ENCODE assay signal across 26 cellular contexts in genomic region chr7:107597953-107598352, GRCh38. TPM values are rescaled to one million over a fixed set of nuclear protein-coding genes. Genes with fewer than 3 reads are reported as not detected.
A peak's percentile ranks its signal among the peaks of the same experiment; 100 is the strongest.
DNase-seq lines count a peak whose midpoint lies in the region; ATAC-seq, FAIRE-seq and TF ChIP-seq lines count a peak whose summit lies in the region.
"Had no signal": no experiment of that assay in that cellular context is flagged by ENCODE, and none has a peak within 500 bp of the region (broad histone marks: within the 10 kb centered on the region; RNA-seq: fewer than 3 reads in every experiment).

No MANE protein-coding gene starts in this region.

- TF ChIP-seq EP300 in HepG2 (IDR thresholded peaks at IDR 0.05; ENCODE audit: low read depth in 2 of 2, low read length in 2 of 2) (no peak), HepG2 (CRISPR knock-in tag; IDR thresholded peaks at IDR 0.05; ENCODE audit: borderline replicate concordance) (no peak)

- H3K9me3 Mint-ChIP-seq in stimulated activated naive B cell treated with anti-CD40 and anti-IgM and Interleukin-4, amounts not matched to agents 10 μg/mL and 1 μg/mL and 100 μg/mL, for 72 hours = no peaks in the 10 kb centered on the region
- H3K9me3 Mint-ChIP-seq: CD14-positive monocyte; CD4-positive, alpha-beta T cell; CD8-positive, alpha-beta memory T cell; GM23338; H9; HFFc6 had no signal

- peaks cover 10 to 27% of the 10 kb centered on the region in 2 donors for H3K36me3 Mint-ChIP-seq in stimulated activated naive B cell treated with anti-CD40 and anti-IgM and Interleukin-4, amounts not matched to agents 10 μg/mL and 1 μg/mL and 100 μg/mL, for 72 hours

- dilution Hi-C loops in endothelial cell of umbilical vein (cut with MboI; ENCODE audit: extremely low pct_ligation_motif_present, low sequenced_read_pairs) = no loop called here

- no peak overlapping the region for H3K4me3 Mint-ChIP-seq in stimulated activated naive B cell treated with anti-CD40 and anti-IgM and Interleukin-4, amounts not matched to agents 10 μg/mL and 1 μg/mL and 100 μg/mL, for 72 hours
- H3K4me3 Mint-ChIP-seq: CD14-positive monocyte; CD4-positive, alpha-beta T cell; CD8-positive, alpha-beta memory T cell; GM23338; H9; HFFc6 had no signal

- in situ Hi-C loops in HepG2 (cut with HindIII; ENCODE audit: extremely low pct_ligation_motif_present, low pct_unique_long_range_greater_than_20kb) = no loop called here

- no peak overlapping the region for H2AFZ ChIP-seq in HepG2 (ENCODE audit: low read length)
- no peak overlapping the region for H2AFZ ChIP-seq in endothelial cell of umbilical vein (ENCODE audit: low read depth, low read length)
- H2AFZ ChIP-seq: GM23338 had no signal

- TF ChIP-seq CTCF in HepG2 (CRISPR knock-in tag; IDR thresholded peaks at IDR 0.05) (no peak), right lobe of liver (IDR thresholded peaks at IDR 0.05) (no peak), VCaP (conservative IDR thresholded peaks at IDR 0.05) (no peak), endothelial cell of umbilical vein (IDR thresholded peaks at IDR 0.05; ENCODE audit: extremely low read depth in 1 of 2, insufficient read depth in 1 of 2, low read depth in 1 of 2, low read length in 2 of 2) (no peak)

- no peaks in the 10 kb centered on the region for H3K27me3 Mint-ChIP-seq in stimulated activated naive B cell treated with anti-CD40 and anti-IgM and Interleukin-4, amounts not matched to agents 10 μg/mL and 1 μg/mL and 100 μg/mL, for 72 hours
- H3K27me3 Mint-ChIP-seq: CD4-positive, alpha-beta T cell; CD8-positive, alpha-beta memory T cell had no signal

- no peaks in the 10 kb centered on the region for H3K27me3 ChIP-seq in HepG2 (ENCODE audit: control insufficient read depth in 1 of 2, insufficient read depth in 2 of 2, low read length in 2 of 2)
- H3K27me3 ChIP-seq in right lobe of liver = no peaks in the 10 kb centered on the region
- H3K27me3 ChIP-seq in endothelial cell of umbilical vein (ENCODE audit: control insufficient read depth in 2 of 2, insufficient read depth in 2 of 2, low read length in 2 of 2) = no peaks in the 10 kb centered on the region
- H3K27me3 ChIP-seq: BE2C; BLaER1 treated with 17β-estradiol and CSF1 and Interleukin-3, amounts not matched to agents 10 nM and 100 nM had no signal

- 92% methylated on average over 4 of the region's 4 CpGs for WGBS in HepG2 (ENCODE audit: low lambda C conversion rate)
- 76% methylated on average over 4 of the region's 4 CpGs for WGBS in right lobe of liver (ENCODE audit: insufficient coverage, low coverage, low lambda C conversion rate, missing lambda C conversion rate)

- DNase-seq in HepG2 (ENCODE audit: low spot score) = no peak
- DNase-seq in right lobe of liver = no peak
- no peak for DNase-seq in endothelial cell of umbilical vein (ENCODE audit: low read depth, low spot score)
- no peak for DNase-seq in stimulated activated naive B cell treated with anti-CD40 and anti-IgM and Interleukin-4, amounts not matched to agents 10 μg/mL and 1 μg/mL and 100 μg/mL, for 72 hours
- no peak for DNase-seq in foreskin melanocyte
- DNase-seq: ACHN; AML-193; BE2C; CD4-positive, alpha-beta T cell; CD8-positive, alpha-beta memory T cell; DMS 273 treated with DMSO at 0.1 percent for 48 hours; DMS79; EL; GDM1; H9; HFFc6 had no signal

- TF ChIP-seq POLR2A in HepG2 (IDR thresholded peaks at IDR 0.05; ENCODE audit: insufficient read depth in 1 of 2, low read depth in 2 of 2, low read length in 2 of 2) = no peak
- TF ChIP-seq POLR2A in right lobe of liver (IDR thresholded peaks at IDR 0.05) = no peak
- TF ChIP-seq POLR2A in endothelial cell of umbilical vein (IDR thresholded peaks at IDR 0.05; ENCODE audit: low read depth, low read length) = no peak

- H3K27ac ChIP-seq in HepG2 (ENCODE audit: extremely low read length, insufficient read depth, low read length) = no peak overlapping the region
- no peak overlapping the region for H3K27ac ChIP-seq in right lobe of liver
- H3K27ac ChIP-seq in VCaP = peak overlapping the region; percentile 49
- peak overlapping the region; percentile 97 for H3K27ac ChIP-seq in endothelial cell of umbilical vein (ENCODE audit: insufficient read depth, low read depth, low read length)
- H3K27ac ChIP-seq: 22Rv1; BLaER1 treated with 17β-estradiol and CSF1 and Interleukin-3, amounts not matched to agents 10 nM and 100 nM had no signal

- CTCF ChIA-PET in HepG2 (lab: Yijun Ruan, JAX; ENCODE audit: low intra/inter-chr PET ratio, low total read pairs) = no interaction called here
- CTCF ChIA-PET in endothelial cell of umbilical vein (lab: Charles Lee) = interaction anchor here (1.4 kb wide), 1 partner anchor 63 kb away, joined by 5 read pairs; the partner anchor contains the start of gene SLC26A4

- no peaks in the 10 kb centered on the region for H3K9me1 ChIP-seq in endothelial cell of umbilical vein (replicated peaks; ENCODE audit: control insufficient read depth, extremely low read depth, insufficient read depth, low read length)

- TF ChIP-seq RAD21 in HepG2 (CRISPR knock-in tag; IDR thresholded peaks at IDR 0.05) = no peak

- no TSS peak for BruUV-seq in HepG2 (replicated peaks; lab: Mats Ljungman, UMichigan)
- BruUV-seq in endothelial cell of umbilical vein (replicated peaks; lab: Mats Ljungman, UMichigan) = no TSS peak

- H3K79me2 ChIP-seq in HepG2 (ENCODE audit: insufficient read depth, low read length) (no peaks in the 10 kb centered on the region), endothelial cell of umbilical vein (ENCODE audit: control insufficient read depth, insufficient read depth, low read length) (peaks cover 2% of the 10 kb centered on the region)

- intact Hi-C loops in HepG2 (cut with micrococcal nuclease; ENCODE audit: unreplicated experiment) = no loop called here
- intact Hi-C loops in right lobe of liver (cut with DNase I) = no loop called here
- intact Hi-C loops in endothelial cell of umbilical vein (cut with micrococcal nuclease) = loop anchor here (2.0 to 10.0 kb wide), 3 partner anchors 95 to 1061 kb away; no protein-coding TSS in a partner anchor

- H3K9ac ChIP-seq in HepG2 (ENCODE audit: insufficient read depth, low read depth, low read length) (no peak overlapping the region), endothelial cell of umbilical vein (replicated peaks; ENCODE audit: extremely low read depth, insufficient read depth, low read length) (no peak overlapping the region)
- H3K9ac ChIP-seq: BLaER1 treated with 17β-estradiol and CSF1 and Interleukin-3, amounts not matched to agents 10 nM and 100 nM had no signal

- H3K4me1 Mint-ChIP-seq in stimulated activated naive B cell treated with anti-CD40 and anti-IgM and Interleukin-4, amounts not matched to agents 10 μg/mL and 1 μg/mL and 100 μg/mL, for 72 hours = no peaks in the 10 kb centered on the region
- H3K4me1 Mint-ChIP-seq: CD14-positive monocyte; CD8-positive, alpha-beta memory T cell; H9 had no signal

- H3K4me2 ChIP-seq in HepG2 (ENCODE audit: low read depth, low read length) (no peak overlapping the region), endothelial cell of umbilical vein (ENCODE audit: insufficient read depth, low read length) (no peak overlapping the region)
- H3K4me2 ChIP-seq: BLaER1 treated with 17β-estradiol and CSF1 and Interleukin-3, amounts not matched to agents 10 nM and 100 nM; GM23338 had no signal

- H3K36me3 ChIP-seq in HepG2 (replicated peaks in 1 of 2; ENCODE audit: control insufficient read depth in 1 of 2, insufficient read depth in 2 of 2, low read length in 2 of 2) = peaks cover 0 to 1% of the 10 kb centered on the region in 2 experiments; a peak in 4 of 5 replicates
- peaks cover 0 to 25% (median 1%) of the 10 kb centered on the region in 4 donors for H3K36me3 ChIP-seq in right lobe of liver
- peaks cover 3 to 13% of the 10 kb centered on the region in 2 experiments for H3K36me3 ChIP-seq in endothelial cell of umbilical vein (ENCODE audit: control insufficient read depth in 2 of 2, extremely low read depth in 1 of 2, insufficient read depth in 2 of 2, low read length in 2 of 2)
- H3K36me3 ChIP-seq: BE2C had no signal

- H3K4me3 ChIP-seq in HepG2 (replicated peaks in 1 of 3; ENCODE audit: insufficient read depth in 1 of 3, low read depth in 2 of 3, low read length in 3 of 3) (no peak overlapping the region), right lobe of liver (no peak overlapping the region), endothelial cell of umbilical vein (replicated peaks in 1 of 3; ENCODE audit: insufficient read depth in 1 of 3, low read depth in 1 of 3, low read length in 3 of 3) (no peak overlapping the region)
- H3K4me3 ChIP-seq: BLaER1 treated with 17β-estradiol and CSF1 and Interleukin-3, amounts not matched to agents 10 nM and 100 nM; GM12878; GM23338 had no signal

- FAIRE-seq in HepG2 (lab: Jason Lieb, UNC) (no peak), endothelial cell of umbilical vein (lab: Jason Lieb, UNC) (no peak)
- FAIRE-seq: D721Med, GM12878, GM19239 had no signal

- POLR2A ChIA-PET in HepG2 (lab: Yijun Ruan, JAX) = no interaction called here
- POLR2A ChIA-PET in endothelial cell of umbilical vein (lab: Charles Lee) = no interaction called here

- H4K20me1 ChIP-seq in HepG2 (ENCODE audit: insufficient read depth, low read length) (no peaks in the 10 kb centered on the region), endothelial cell of umbilical vein (replicated peaks; ENCODE audit: control insufficient read depth, extremely low read depth, insufficient read depth, low read length) (no peaks in the 10 kb centered on the region)
- H4K20me1 ChIP-seq: BLaER1 treated with 17β-estradiol and CSF1 and Interleukin-3, amounts not matched to agents 10 nM and 100 nM had no signal

- ATAC-seq in HepG2 = no peak
- ATAC-seq in right lobe of liver = no peak
- no peak for ATAC-seq in stimulated activated naive B cell treated with anti-CD40 and anti-IgM and Interleukin-4, amounts not matched to agents 10 μg/mL and 1 μg/mL and 100 μg/mL, for 72 hours (replicated peaks)
- no peak for ATAC-seq in HG02571 (IDR thresholded peaks at IDR 0.05; ENCODE audit: unreplicated experiment)
- ATAC-seq: GM12878, GM23338, HCT116 had no signal

- H3K9me3 ChIP-seq in HepG2 (ENCODE audit: low read length) = no peaks in the 10 kb centered on the region
- no peaks in the 10 kb centered on the region for H3K9me3 ChIP-seq in right lobe of liver
- no peaks in the 10 kb centered on the region for H3K9me3 ChIP-seq in endothelial cell of umbilical vein (replicated peaks; ENCODE audit: control insufficient read depth, insufficient read depth, low read length)
- H3K9me3 ChIP-seq: BE2C; BLaER1 treated with 17β-estradiol and CSF1 and Interleukin-3, amounts not matched to agents 10 nM and 100 nM had no signal

- no peak overlapping the region for H3K27ac Mint-ChIP-seq in stimulated activated naive B cell treated with anti-CD40 and anti-IgM and Interleukin-4, amounts not matched to agents 10 μg/mL and 1 μg/mL and 100 μg/mL, for 72 hours
- H3K27ac Mint-ChIP-seq: CD14-positive monocyte; CD4-positive, alpha-beta T cell; CD8-positive, alpha-beta memory T cell; GM23338; HFFc6 had no signal

- H3K4me1 ChIP-seq in HepG2 (ENCODE audit: insufficient read depth, low read length) (peaks cover 11% of the 10 kb centered on the region; the same call in 1 of the 2 replicates), right lobe of liver (no peaks in the 10 kb centered on the region), endothelial cell of umbilical vein (ENCODE audit: control insufficient read depth, extremely low read depth, insufficient read depth, low read length) (peaks cover 50% of the 10 kb centered on the region)
- H3K4me1 ChIP-seq: BE2C; BLaER1 treated with 17β-estradiol and CSF1 and Interleukin-3, amounts not matched to agents 10 nM and 100 nM had no signal

RNA-seq across cellular contexts. Expression of gene BCAP29, which starts 17.9 kb away (rescaled TPM):
- 27.8 and 35.6 TPM in 2 replicates for total RNA-seq in HepG2 (2016; rRNA removed; fragmentation: Illumina TruSeq; extraction: Trizol)
- 9.7 and 10.3 TPM in 2 replicates for total RNA-seq in HepG2 (2016; cell fraction: cytosol; rRNA removed; fragmentation: Illumina TruSeq; extraction: Trizol; ENCODE audit: low read depth)
- total RNA-seq in HepG2 (2016; cell fraction: insoluble cytoplasmic fraction; rRNA removed; fragmentation: Illumina TruSeq; extraction: Trizol) = 24.9 and 34.5 TPM in 2 replicates
- total RNA-seq in HepG2 (2016; cell fraction: membrane; rRNA removed; fragmentation: Illumina TruSeq; extraction: Trizol) = 15.3 and 18.6 TPM in 2 replicates
- total RNA-seq in HepG2 (2016; cell fraction: nucleus; rRNA removed; fragmentation: Illumina TruSeq; extraction: Trizol) = 34.2 and 42.0 TPM in 2 replicates
- 11.1 and 15.3 TPM in 2 replicates for polyA plus RNA-seq in HepG2 (2011; rRNA removed)
- 6.6 and 15.3 TPM in 2 replicates for polyA plus RNA-seq in HepG2 (2011; cell fraction: cytosol; rRNA removed)
- polyA plus RNA-seq in HepG2 (2011; cell fraction: nucleus; rRNA removed) = 5.5 and 6.6 TPM in 2 replicates
- 18.6 and 33.9 TPM in 2 replicates for polyA plus RNA-seq in HepG2 (2012)
- polyA plus RNA-seq in HepG2 (2016; cell fraction: cytosol; fragmentation: Illumina TruSeq; extraction: Trizol; ENCODE audit: low read depth) = 12.8 and 13.2 TPM in 2 replicates
- polyA plus RNA-seq in HepG2 (2016; cell fraction: insoluble cytoplasmic fraction; fragmentation: Illumina TruSeq; extraction: Trizol; ENCODE audit: low read depth) = 21.5 and 21.6 TPM in 2 replicates
- polyA plus RNA-seq in HepG2 (2016; cell fraction: membrane; fragmentation: Illumina TruSeq; extraction: Trizol; ENCODE audit: low read depth) = 12.1 and 13.0 TPM in 2 replicates
- polyA plus RNA-seq in HepG2 (2016; cell fraction: nucleus; fragmentation: Illumina TruSeq; extraction: Trizol; ENCODE audit: insufficient read depth, low read depth) = 41.8 and 43.2 TPM in 2 replicates
- polyA minus RNA-seq in HepG2 (2011; rRNA and poly(A)+ RNA removed; ENCODE audit: low replicate concordance) = 6.7 and 10.7 TPM in 2 replicates
- polyA minus RNA-seq in HepG2 (2011; cell fraction: cytosol; rRNA and poly(A)+ RNA removed) = 9.6 and 10.0 TPM in 2 replicates
- 27.8 and 31.9 TPM in 2 replicates for polyA minus RNA-seq in HepG2 (2011; cell fraction: nucleus; rRNA and poly(A)+ RNA removed)
- 10 to 100 TPM; 26.2 to 59.5 (median 31.0) TPM for total RNA-seq in right lobe of liver
- total RNA-seq in endothelial cell of umbilical vein = 162 and 175 TPM in 2 replicates
- 53.1 and 122 TPM in 2 replicates for polyA plus RNA-seq in endothelial cell of umbilical vein
- polyA plus RNA-seq in endothelial cell of umbilical vein (2011; cell fraction: cytosol; rRNA removed) = 64.2 and 76.0 TPM in 2 replicates
- polyA plus RNA-seq in endothelial cell of umbilical vein (2011; cell fraction: nucleus; rRNA removed) = 67.1 and 94.5 TPM in 2 replicates
- polyA plus RNA-seq in endothelial cell of umbilical vein (2012) = 171 and 188 TPM in 2 replicates
- polyA minus RNA-seq in endothelial cell of umbilical vein = 52.2 and 62.7 TPM in 2 replicates
- polyA minus RNA-seq in endothelial cell of umbilical vein (2011; cell fraction: cytosol; rRNA and poly(A)+ RNA removed) = 13.1 TPM
- 82.6 and 85.4 TPM in 2 replicates for polyA minus RNA-seq in endothelial cell of umbilical vein (2011; cell fraction: nucleus; rRNA and poly(A)+ RNA removed)

RNA-seq across cellular contexts. Expression of gene DUS4L, which starts 34.2 kb away (rescaled TPM):
- 9.8 and 10.6 TPM in 2 replicates for total RNA-seq in HepG2 (2016; rRNA removed; fragmentation: Illumina TruSeq; extraction: Trizol)
- total RNA-seq in HepG2 (2016; cell fraction: cytosol; rRNA removed; fragmentation: Illumina TruSeq; extraction: Trizol; ENCODE audit: low read depth) = 4.9 and 6.6 TPM in 2 replicates
- total RNA-seq in HepG2 (2016; cell fraction: insoluble cytoplasmic fraction; rRNA removed; fragmentation: Illumina TruSeq; extraction: Trizol) = 8.8 and 10.7 TPM in 2 replicates
- total RNA-seq in HepG2 (2016; cell fraction: membrane; rRNA removed; fragmentation: Illumina TruSeq; extraction: Trizol) = 7.6 and 9.0 TPM in 2 replicates
- 12.6 and 14.1 TPM in 2 replicates for total RNA-seq in HepG2 (2016; cell fraction: nucleus; rRNA removed; fragmentation: Illumina TruSeq; extraction: Trizol)
- 3.9 and 5.6 TPM in 2 replicates for polyA plus RNA-seq in HepG2 (2011; rRNA removed)
- 2.0 and 2.7 TPM in 2 replicates for polyA plus RNA-seq in HepG2 (2011; cell fraction: cytosol; rRNA removed)
- polyA plus RNA-seq in HepG2 (2011; cell fraction: nucleus; rRNA removed) = 4.9 and 5.3 TPM in 2 replicates
- 5.9 and 8.4 TPM in 2 replicates for polyA plus RNA-seq in HepG2 (2012)
- 2.7 and 3.6 TPM in 2 replicates for polyA plus RNA-seq in HepG2 (2016; cell fraction: cytosol; fragmentation: Illumina TruSeq; extraction: Trizol; ENCODE audit: low read depth)
- polyA plus RNA-seq in HepG2 (2016; cell fraction: insoluble cytoplasmic fraction; fragmentation: Illumina TruSeq; extraction: Trizol; ENCODE audit: low read depth) = 10.6 and 11.7 TPM in 2 replicates
- 6.6 and 7.0 TPM in 2 replicates for polyA plus RNA-seq in HepG2 (2016; cell fraction: membrane; fragmentation: Illumina TruSeq; extraction: Trizol; ENCODE audit: low read depth)
- polyA plus RNA-seq in HepG2 (2016; cell fraction: nucleus; fragmentation: Illumina TruSeq; extraction: Trizol; ENCODE audit: insufficient read depth, low read depth) = 11.8 and 16.4 TPM in 2 replicates
- 3.5 and 8.4 TPM in 2 replicates for polyA minus RNA-seq in HepG2 (2011; rRNA and poly(A)+ RNA removed; ENCODE audit: low replicate concordance)
- 2.2 and 3.5 TPM in 2 replicates for polyA minus RNA-seq in HepG2 (2011; cell fraction: cytosol; rRNA and poly(A)+ RNA removed)
- 13.6 and 18.8 TPM in 2 replicates for polyA minus RNA-seq in HepG2 (2011; cell fraction: nucleus; rRNA and poly(A)+ RNA removed)
- 1 to 10 TPM; 2.3 to 6.1 (median 3.4) TPM for total RNA-seq in right lobe of liver
- total RNA-seq in endothelial cell of umbilical vein = 9.6 and 9.8 TPM in 2 replicates
- 1.7 and 2.5 TPM in 2 replicates for polyA plus RNA-seq in endothelial cell of umbilical vein
- polyA plus RNA-seq in endothelial cell of umbilical vein (2011; cell fraction: cytosol; rRNA removed) = 3.0 and 3.3 TPM in 2 replicates
- polyA plus RNA-seq in endothelial cell of umbilical vein (2011; cell fraction: nucleus; rRNA removed) = 6.7 and 11.2 TPM in 2 replicates
- 4.7 and 6.5 TPM in 2 replicates for polyA plus RNA-seq in endothelial cell of umbilical vein (2012)
- polyA minus RNA-seq in endothelial cell of umbilical vein = 4.1 and 6.2 TPM in 2 replicates
- polyA minus RNA-seq in endothelial cell of umbilical vein (2011; cell fraction: cytosol; rRNA and poly(A)+ RNA removed) = 4.6 TPM
- polyA minus RNA-seq in endothelial cell of umbilical vein (2011; cell fraction: nucleus; rRNA and poly(A)+ RNA removed) = 11.2 and 15.1 TPM in 2 replicates

RNA-seq across cellular contexts. Expression of gene COG5, which starts 34.2 kb away (rescaled TPM):
- total RNA-seq in HepG2 (2016; rRNA removed; fragmentation: Illumina TruSeq; extraction: Trizol) = 31.3 and 50.0 TPM in 2 replicates
- 6.1 and 6.8 TPM in 2 replicates for total RNA-seq in HepG2 (2016; cell fraction: cytosol; rRNA removed; fragmentation: Illumina TruSeq; extraction: Trizol; ENCODE audit: low read depth)
- total RNA-seq in HepG2 (2016; cell fraction: insoluble cytoplasmic fraction; rRNA removed; fragmentation: Illumina TruSeq; extraction: Trizol) = 31.5 and 51.4 TPM in 2 replicates
- total RNA-seq in HepG2 (2016; cell fraction: membrane; rRNA removed; fragmentation: Illumina TruSeq; extraction: Trizol) = 7.1 and 7.8 TPM in 2 replicates
- 69.2 and 71.8 TPM in 2 replicates for total RNA-seq in HepG2 (2016; cell fraction: nucleus; rRNA removed; fragmentation: Illumina TruSeq; extraction: Trizol)
- 16.0 and 20.4 TPM in 2 replicates for polyA plus RNA-seq in HepG2 (2011; rRNA removed)
- polyA plus RNA-seq in HepG2 (2011; cell fraction: cytosol; rRNA removed) = 10.2 and 16.7 TPM in 2 replicates
- 16.2 and 20.5 TPM in 2 replicates for polyA plus RNA-seq in HepG2 (2011; cell fraction: nucleus; rRNA removed)
- polyA plus RNA-seq in HepG2 (2012) = 15.0 and 17.6 TPM in 2 replicates
- 0.83 and 0.87 TPM in 2 replicates for polyA plus RNA-seq in HepG2 (2016; cell fraction: cytosol; fragmentation: Illumina TruSeq; extraction: Trizol; ENCODE audit: low read depth)
- 26.2 and 32.7 TPM in 2 replicates for polyA plus RNA-seq in HepG2 (2016; cell fraction: insoluble cytoplasmic fraction; fragmentation: Illumina TruSeq; extraction: Trizol; ENCODE audit: low read depth)
- polyA plus RNA-seq in HepG2 (2016; cell fraction: membrane; fragmentation: Illumina TruSeq; extraction: Trizol; ENCODE audit: low read depth) = 2.2 and 2.3 TPM in 2 replicates
- polyA plus RNA-seq in HepG2 (2016; cell fraction: nucleus; fragmentation: Illumina TruSeq; extraction: Trizol; ENCODE audit: insufficient read depth, low read depth) = 16.4 and 19.9 TPM in 2 replicates
- 15.6 and 20.7 TPM in 2 replicates for polyA minus RNA-seq in HepG2 (2011; rRNA and poly(A)+ RNA removed; ENCODE audit: low replicate concordance)
- polyA minus RNA-seq in HepG2 (2011; cell fraction: cytosol; rRNA and poly(A)+ RNA removed) = 18.6 and 26.5 TPM in 2 replicates
- polyA minus RNA-seq in HepG2 (2011; cell fraction: nucleus; rRNA and poly(A)+ RNA removed) = 95.6 and 135 TPM in 2 replicates
- 10 to 100 TPM; 13.9 to 21.3 (median 15.5) TPM for total RNA-seq in right lobe of liver
- total RNA-seq in endothelial cell of umbilical vein = 42.4 and 45.3 TPM in 2 replicates
- 18.0 and 18.8 TPM in 2 replicates for polyA plus RNA-seq in endothelial cell of umbilical vein
- polyA plus RNA-seq in endothelial cell of umbilical vein (2011; cell fraction: cytosol; rRNA removed) = 18.9 and 20.1 TPM in 2 replicates
- polyA plus RNA-seq in endothelial cell of umbilical vein (2011; cell fraction: nucleus; rRNA removed) = 45.6 and 45.8 TPM in 2 replicates
- 25.6 and 29.6 TPM in 2 replicates for polyA plus RNA-seq in endothelial cell of umbilical vein (2012)
- 66.6 and 71.3 TPM in 2 replicates for polyA minus RNA-seq in endothelial cell of umbilical vein
- polyA minus RNA-seq in endothelial cell of umbilical vein (2011; cell fraction: cytosol; rRNA and poly(A)+ RNA removed) = 15.0 TPM
- polyA minus RNA-seq in endothelial cell of umbilical vein (2011; cell fraction: nucleus; rRNA and poly(A)+ RNA removed) = 117 and 138 TPM in 2 replicates

Comparison
In these comparisons a context has a peak if more than half of its experiments do, and no peak if none do; other contexts are left out.
1. H3K27ac ChIP-seq: peak in VCaP (single experiment) and endothelial cell of umbilical vein (single experiment); none in HepG2 (single experiment) and right lobe of liver (0 of 3).